1 cellular context compared by ENCODE assay signal in genomic region chr2:218406209-218406948, GRCh38.
TF ChIP-seq lines count a peak whose summit lies in the region.

No MANE protein-coding gene starts in this region.

TF ChIP-seq in HepG2, 621 proteins besides CTCF, POLR2A, EP300 and RAD21 (continued from another document and continues in another):
- peak; percentile 51 for TF ChIP-seq TBL1XR1 (IDR thresholded peaks at IDR 0.05; ENCODE audit: borderline replicate concordance, low read length, partially characterized antibody)
- TF ChIP-seq ATF6 (CRISPR knock-in tag; conservative IDR thresholded peaks at IDR 0.05): peak; percentile 49; the same call in 1 of the 2 replicates
- TF ChIP-seq ZNF138 (CRISPR knock-in tag; IDR thresholded peaks at IDR 0.05; ENCODE audit: low read depth): no peak
- TF ChIP-seq CREM (IDR thresholded peaks at IDR 0.05): 0 out of 2 replicates have a peak, but pooled peaks have one; percentile 19
- no peak for TF ChIP-seq CREM (CRISPR knock-in tag; IDR thresholded peaks at IDR 0.05)
- 0 out of 2 replicates have a peak, but pooled peaks have one; percentile 4 for TF ChIP-seq ZNF589 (CRISPR knock-in tag; conservative IDR thresholded peaks at IDR 0.05)
- no peak for TF ChIP-seq GRHL1 (CRISPR knock-in tag; conservative IDR thresholded peaks at IDR 0.05)
- TF ChIP-seq ZBTB38 (CRISPR knock-in tag; IDR thresholded peaks at IDR 0.05): 0 out of 2 replicates have a peak, but pooled peaks have one; percentile 8
- TF ChIP-seq MNT (IDR thresholded peaks at IDR 0.05): no peak
- TF ChIP-seq BCL6 (CRISPR knock-in tag; IDR thresholded peaks at IDR 0.05): peak; percentile 63
- peak; percentile 58; the same call in 1 of the 2 replicates for TF ChIP-seq TAF1 (CRISPR knock-in tag; IDR thresholded peaks at IDR 0.05)
- peak; percentile 78 for TF ChIP-seq TOPORS (CRISPR knock-in tag; IDR thresholded peaks at IDR 0.05)
- TF ChIP-seq TGIF2 (CRISPR knock-in tag; IDR thresholded peaks at IDR 0.05): peak; percentile 59
- TF ChIP-seq ZNF205 (CRISPR knock-in tag; IDR thresholded peaks at IDR 0.05): 0 out of 2 replicates have a peak, but pooled peaks have one; percentile 29
- peak; percentile 45; the same call in 1 of the 2 replicates for TF ChIP-seq MLX (CRISPR knock-in tag; IDR thresholded peaks at IDR 0.05)
- no peak for TF ChIP-seq ZBTB14 (CRISPR knock-in tag; IDR thresholded peaks at IDR 0.05)
- TF ChIP-seq NR2F2 (IDR thresholded peaks at IDR 0.05; ENCODE audit: borderline replicate concordance, low read depth): no peak
- TF ChIP-seq IRX3 (CRISPR knock-in tag; IDR thresholded peaks at IDR 0.05; ENCODE audit: borderline replicate concordance, low read depth): no peak
- TF ChIP-seq CCDC6 (CRISPR knock-in tag; IDR thresholded peaks at IDR 0.05): peak; percentile 26
- TF ChIP-seq ZKSCAN1 (IDR thresholded peaks at IDR 0.05; ENCODE audit: low read length): no peak
- peak; percentile 75 for TF ChIP-seq ZNF770 (CRISPR knock-in tag; IDR thresholded peaks at IDR 0.05)
- no peak for TF ChIP-seq ZBTB49 (CRISPR knock-in tag; IDR thresholded peaks at IDR 0.05; ENCODE audit: borderline replicate concordance)
- TF ChIP-seq NONO (IDR thresholded peaks at IDR 0.05): no peak
- TF ChIP-seq NONO (CRISPR knock-in tag; conservative IDR thresholded peaks at IDR 0.05): peak; percentile 15; the same call in 1 of the 2 replicates
- TF ChIP-seq ZNF724P (CRISPR knock-in tag; IDR thresholded peaks at IDR 0.05; ENCODE audit: borderline replicate concordance): peak; percentile 22; the same call in 1 of the 2 replicates
- 0 out of 2 replicates have a peak, but pooled peaks have one; percentile 75 for TF ChIP-seq U2AF2 (IDR thresholded peaks at IDR 0.05; ENCODE audit: low read depth, low read length)
- TF ChIP-seq ZFP91 (CRISPR knock-in tag; IDR thresholded peaks at IDR 0.05; ENCODE audit: borderline replicate concordance): peak; percentile 72; the same call in 1 of the 2 replicates
- no peak for TF ChIP-seq SOX6 (IDR thresholded peaks at IDR 0.05)
- TF ChIP-seq SOX6 (CRISPR knock-in tag; IDR thresholded peaks at IDR 0.05): peak; percentile 72
- TF ChIP-seq JARID2 (CRISPR knock-in tag; IDR thresholded peaks at IDR 0.05; ENCODE audit: insufficient replicate concordance): peak; percentile 87
- no peak for TF ChIP-seq DNMT1 (CRISPR knock-in tag; IDR thresholded peaks at IDR 0.05)
- TF ChIP-seq ZNF251 (CRISPR knock-in tag; IDR thresholded peaks at IDR 0.05): no peak
- TF ChIP-seq ELK4 (CRISPR knock-in tag; IDR thresholded peaks at IDR 0.05; ENCODE audit: borderline replicate concordance): no peak
- TF ChIP-seq KLF12 (CRISPR knock-in tag; IDR thresholded peaks at IDR 0.05; ENCODE audit: borderline replicate concordance): peak; percentile 52; the same call in 1 of the 2 replicates
- no peak for TF ChIP-seq HMG20A (CRISPR knock-in tag; IDR thresholded peaks at IDR 0.05; ENCODE audit: borderline replicate concordance)
- no peak; the same call in 1 of the 2 replicates for TF ChIP-seq THAP9 (CRISPR knock-in tag; IDR thresholded peaks at IDR 0.05; ENCODE audit: borderline replicate concordance)
- no peak for TF ChIP-seq LCORL (IDR thresholded peaks at IDR 0.05)
- TF ChIP-seq LCORL (CRISPR knock-in tag; IDR thresholded peaks at IDR 0.05): peak; percentile 20; the same call in 1 of the 2 replicates
- no peak for TF ChIP-seq SYNCRIP (IDR thresholded peaks at IDR 0.05; ENCODE audit: insufficient read depth, low read depth, low read length)
- TF ChIP-seq ZNF253 (CRISPR knock-in tag; IDR thresholded peaks at IDR 0.05; ENCODE audit: borderline replicate concordance): no peak
- peak; percentile 77; the same call in 1 of the 2 replicates for TF ChIP-seq MIER3 (CRISPR knock-in tag; IDR thresholded peaks at IDR 0.05; ENCODE audit: borderline replicate concordance)
- no peak for TF ChIP-seq BHLHE40 (IDR thresholded peaks at IDR 0.05; ENCODE audit: low read length)
- TF ChIP-seq CBX1 (IDR thresholded peaks at IDR 0.05; ENCODE audit: low read depth): no peak
- peak; percentile 51 for TF ChIP-seq U2AF1 (optimal IDR thresholded peaks at IDR 0.05; ENCODE audit: low read depth, low read length)
- TF ChIP-seq XRCC5 (optimal IDR thresholded peaks at IDR 0.05; ENCODE audit: low read length): peak; percentile 50
- TF ChIP-seq ARHGAP35 (CRISPR knock-in tag; IDR thresholded peaks at IDR 0.05; ENCODE audit: borderline replicate concordance): peak; percentile 42; the same call in 1 of the 2 replicates
